Comparison of ENCODE assay signal across 10 cellular contexts in the genomic region with DNA sequence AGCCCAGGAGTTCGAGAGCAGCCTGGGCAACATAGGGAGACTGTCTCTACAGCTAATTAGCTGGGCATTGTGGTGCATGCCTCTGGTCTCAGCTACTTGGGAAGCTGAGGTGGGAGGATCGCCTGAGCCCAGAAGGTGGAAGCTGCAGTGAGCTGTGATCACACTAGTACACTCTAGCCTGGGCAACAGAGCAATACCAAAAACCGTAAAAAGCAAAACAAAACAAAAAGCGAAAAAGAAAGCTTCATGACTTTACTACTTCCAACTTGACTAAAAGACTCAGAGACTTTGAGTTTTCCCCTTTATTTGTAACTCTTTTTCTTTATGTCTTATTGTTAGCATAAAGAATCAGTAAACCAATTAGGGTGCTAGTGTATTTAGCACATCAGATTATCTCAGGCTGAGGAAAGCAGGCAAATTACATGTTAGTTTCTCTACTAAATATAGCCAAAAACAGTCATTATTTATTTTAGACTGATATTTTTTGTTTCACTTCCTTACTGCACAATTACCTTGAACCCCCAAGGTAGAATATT. TPM values are rescaled to one million over a fixed set of nuclear protein-coding genes. Genes with fewer than 3 reads are reported as not detected.
A peak's percentile ranks its signal among the peaks of the same experiment; 100 is the strongest.
DNase-seq lines count a peak whose midpoint lies in the region; ATAC-seq lines count a peak whose summit lies in the region.
"Had no signal": no experiment of that assay in that cellular context is flagged by ENCODE, and none has a peak within 500 bp of the region (broad histone marks: within the 10 kb centered on the region; RNA-seq: fewer than 3 reads in every experiment).

No MANE protein-coding gene starts in this region.

- no peak overlapping the region for H3K4me3 Mint-ChIP-seq in activated CD4-positive, alpha-beta T cell treated with anti-CD3 and anti-CD28 coated beads, Interleukin-2, amount 10 ng/mL, durations not matched to agents 24 days and 14 days
- H3K4me3 Mint-ChIP-seq in stimulated activated memory B cell treated with anti-CD40 and anti-IgM and Interleukin-4, amounts not matched to agents 10 μg/mL and 1 μg/mL and 100 μg/mL, for 72 hours, result peak overlapping the region; percentile 73

- peak; percentile 51 for DNase-seq in activated CD4-positive, alpha-beta T cell treated with anti-CD3 and anti-CD28 coated beads, Interleukin-2, amount 10 ng/mL, durations not matched to agents 24 days and 14 days
- DNase-seq in activated CD4-positive, alpha-beta T cell treated with anti-CD3 and anti-CD28 coated beads for 1 hour, result no peak
- no peak for DNase-seq in activated naive CD4-positive, alpha-beta T cell treated with Interleukin-2 at 50 U/mL for 16 hours
- DNase-seq in LoVo (ENCODE audit: low spot score), result no peak
- no peak for DNase-seq in NCI-H146 (lab: John Stamatoyannopoulos, UW)
- DNase-seq: NCI-H1930; stimulated activated CD4-positive, alpha-beta T cell treated with anti-CD3 and anti-CD28 coated beads, Interleukin-2, amount 100 ng/mL, for 24 hours had no signal

- no peaks in the 10 kb centered on the region for H3K27me3 Mint-ChIP-seq in activated CD4-positive, alpha-beta T cell treated with anti-CD3 and anti-CD28 coated beads, Interleukin-2, amount 10 ng/mL, durations not matched to agents 24 days and 14 days
- no peaks in the 10 kb centered on the region for H3K27me3 Mint-ChIP-seq in stimulated activated memory B cell treated with anti-CD40 and anti-IgM and Interleukin-4, amounts not matched to agents 10 μg/mL and 1 μg/mL and 100 μg/mL, for 72 hours

- no peak overlapping the region for H3K27ac Mint-ChIP-seq in activated CD4-positive, alpha-beta T cell treated with anti-CD3 and anti-CD28 coated beads, Interleukin-2, amount 10 ng/mL, durations not matched to agents 24 days and 14 days
- peak overlapping the region; percentile 87 for H3K27ac Mint-ChIP-seq in stimulated activated memory B cell treated with anti-CD40 and anti-IgM and Interleukin-4, amounts not matched to agents 10 μg/mL and 1 μg/mL and 100 μg/mL, for 72 hours

- intact Hi-C loops in activated CD4-positive, alpha-beta T cell treated with anti-CD3 and anti-CD28 coated beads, Interleukin-2, amount 10 ng/mL, durations not matched to agents 24 days and 14 days (cut with micrococcal nuclease), result no loop called here

- ATAC-seq in GM21717 (IDR thresholded peaks at IDR 0.05; ENCODE audit: unreplicated experiment), result peak; percentile 68
- peak; percentile 60 for ATAC-seq in HG03196 (IDR thresholded peaks at IDR 0.05; ENCODE audit: unreplicated experiment)
- no peak for ATAC-seq in stimulated activated memory B cell treated with anti-CD40 and anti-IgM and Interleukin-4, amounts not matched to agents 10 μg/mL and 1 μg/mL and 100 μg/mL, for 72 hours

- H3K4me1 Mint-ChIP-seq in activated CD4-positive, alpha-beta T cell treated with anti-CD3 and anti-CD28 coated beads, Interleukin-2, amount 10 ng/mL, durations not matched to agents 24 days and 14 days, result peaks cover 9% of the 10 kb centered on the region
- peaks cover 24% of the 10 kb centered on the region for H3K4me1 Mint-ChIP-seq in stimulated activated memory B cell treated with anti-CD40 and anti-IgM and Interleukin-4, amounts not matched to agents 10 μg/mL and 1 μg/mL and 100 μg/mL, for 72 hours

- H3K36me3 Mint-ChIP-seq in activated CD4-positive, alpha-beta T cell treated with anti-CD3 and anti-CD28 coated beads, Interleukin-2, amount 10 ng/mL, durations not matched to agents 24 days and 14 days (ENCODE audit: low read depth), result peaks cover 9% of the 10 kb centered on the region
- H3K36me3 Mint-ChIP-seq in stimulated activated memory B cell treated with anti-CD40 and anti-IgM and Interleukin-4, amounts not matched to agents 10 μg/mL and 1 μg/mL and 100 μg/mL, for 72 hours, result peaks cover 12% of the 10 kb centered on the region

- H3K9me3 Mint-ChIP-seq in activated CD4-positive, alpha-beta T cell treated with anti-CD3 and anti-CD28 coated beads, Interleukin-2, amount 10 ng/mL, durations not matched to agents 24 days and 14 days, result no peaks in the 10 kb centered on the region
- H3K9me3 Mint-ChIP-seq in stimulated activated memory B cell treated with anti-CD40 and anti-IgM and Interleukin-4, amounts not matched to agents 10 μg/mL and 1 μg/mL and 100 μg/mL, for 72 hours, result no peaks in the 10 kb centered on the region

RNA-seq across cellular contexts. Expression of a gene that starts 5.4 kb away (rescaled TPM):
- total RNA-seq in activated CD4-positive, alpha-beta T cell treated with anti-CD3 and anti-CD28 coated beads, Interleukin-2, amount 10 ng/mL, durations not matched to agents 24 days and 14 days, result 22.7 and 26.8 TPM in 2 replicates

RNA-seq across cellular contexts. Expression of a gene that starts 5.7 kb away (rescaled TPM):
- 66.7 and 67.0 TPM in 2 replicates for total RNA-seq in activated CD4-positive, alpha-beta T cell treated with anti-CD3 and anti-CD28 coated beads, Interleukin-2, amount 10 ng/mL, durations not matched to agents 24 days and 14 days

RNA-seq across cellular contexts. Expression of a gene that starts 5.7 kb away (rescaled TPM):
- total RNA-seq in activated CD4-positive, alpha-beta T cell treated with anti-CD3 and anti-CD28 coated beads, Interleukin-2, amount 10 ng/mL, durations not matched to agents 24 days and 14 days, result 63.0 and 65.0 TPM in 2 replicates

RNA-seq across cellular contexts. Expression of a gene that starts 39.9 kb away (rescaled TPM):
- 0.26 and 0.36 TPM in 2 replicates for total RNA-seq in activated CD4-positive, alpha-beta T cell treated with anti-CD3 and anti-CD28 coated beads, Interleukin-2, amount 10 ng/mL, durations not matched to agents 24 days and 14 days

RNA-seq across cellular contexts. Expression of a gene that starts 42.4 kb away (rescaled TPM):
- total RNA-seq in activated CD4-positive, alpha-beta T cell treated with anti-CD3 and anti-CD28 coated beads, Interleukin-2, amount 10 ng/mL, durations not matched to agents 24 days and 14 days, result 11.1 and 11.7 TPM in 2 replicates
